In the genomic region with DNA sequence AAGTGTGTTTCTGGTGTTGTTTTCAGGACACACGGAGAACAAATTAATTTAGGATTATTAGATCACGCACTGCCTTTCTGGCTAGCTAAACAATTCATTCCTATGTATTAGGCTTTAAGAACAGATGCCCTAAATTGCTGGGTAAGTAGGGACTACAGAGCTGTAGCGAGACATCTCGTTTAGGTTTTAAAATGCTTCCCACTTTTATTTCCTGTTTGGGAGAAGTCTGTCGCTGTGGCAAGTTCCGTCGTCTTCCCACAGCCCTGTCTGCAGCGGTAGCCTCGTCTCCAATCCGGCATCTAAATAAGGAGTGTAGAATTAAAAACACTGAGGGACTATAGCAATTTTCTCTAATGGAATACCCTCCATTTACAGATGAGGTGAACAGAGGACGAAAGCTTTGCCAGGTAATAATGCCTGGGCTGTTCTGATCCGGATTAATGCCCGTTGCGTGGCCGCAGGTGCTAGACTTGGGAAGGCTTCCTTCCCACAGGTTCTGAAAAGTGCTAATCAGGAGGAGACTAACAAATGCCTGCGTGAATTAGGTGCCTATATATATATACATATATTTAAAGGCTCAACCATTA, we compare ENCODE assay signal across 8 cellular contexts. TPM values are rescaled to one million over a fixed set of nuclear protein-coding genes. Genes with fewer than 3 reads are reported as not detected.
A peak's percentile ranks its signal among the peaks of the same experiment; 100 is the strongest.
DNase-seq lines count a peak whose midpoint lies in the region; FAIRE-seq and TF ChIP-seq lines count a peak whose summit lies in the region.

No MANE protein-coding gene starts in this region.

- no peaks in the 10 kb centered on the region for H3K79me2 ChIP-seq in endothelial cell of umbilical vein (ENCODE audit: control insufficient read depth, insufficient read depth, low read length)

- H3K9ac ChIP-seq in NT2/D1 (ENCODE audit: insufficient read length, low read depth) (peak overlapping the region; percentile 16), endothelial cell of umbilical vein (replicated peaks; ENCODE audit: extremely low read depth, insufficient read depth, low read length) (no peak overlapping the region)

- H3K36me3 ChIP-seq in NT2/D1 (ENCODE audit: insufficient read depth, insufficient read length, low read length): no peaks in the 10 kb centered on the region
- H3K36me3 ChIP-seq in endothelial cell of umbilical vein (ENCODE audit: control insufficient read depth in 2 of 2, extremely low read depth in 1 of 2, insufficient read depth in 2 of 2, low read length in 2 of 2): no peaks in the 10 kb centered on the region

- peak overlapping the region; percentile 70 for H3K4me3 ChIP-seq in GM12875 (ENCODE audit: low read depth, low read length)
- H3K4me3 ChIP-seq in NT2/D1 (ENCODE audit: insufficient read length, low read depth): peak overlapping the region; percentile 45
- peak overlapping the region in 1 of 3 experiments; percentile 24 for H3K4me3 ChIP-seq in endothelial cell of umbilical vein (replicated peaks in 1 of 3; ENCODE audit: insufficient read depth in 1 of 3, low read depth in 1 of 3, low read length in 3 of 3)
- H3K4me3 ChIP-seq in retinal pigment epithelial cell (ENCODE audit: low read length): peak overlapping the region; percentile 84

- H3K9me3 ChIP-seq in NT2/D1 (ENCODE audit: insufficient read depth, low read length) (peaks cover 17% of the 10 kb centered on the region), endothelial cell of umbilical vein (replicated peaks; ENCODE audit: control insufficient read depth, insufficient read depth, low read length) (no peaks in the 10 kb centered on the region)

- H3K4me2 ChIP-seq in endothelial cell of umbilical vein (ENCODE audit: insufficient read depth, low read length): peak overlapping the region; percentile 64

- POLR2A ChIA-PET in endothelial cell of umbilical vein (lab: Charles Lee): no interaction called here

- peak; percentile 37 for FAIRE-seq in endothelial cell of umbilical vein (lab: Jason Lieb, UNC)

- no peaks in the 10 kb centered on the region for H3K4me1 ChIP-seq in NT2/D1 (ENCODE audit: insufficient read depth, insufficient read length)
- H3K4me1 ChIP-seq in endothelial cell of umbilical vein (ENCODE audit: control insufficient read depth, extremely low read depth, insufficient read depth, low read length): peaks cover 11% of the 10 kb centered on the region

- TF ChIP-seq CTCF in GM12875 (IDR thresholded peaks at IDR 0.05; ENCODE audit: borderline replicate concordance, insufficient read depth, low read depth, low read length) (no peak), endothelial cell of umbilical vein (IDR thresholded peaks at IDR 0.05; ENCODE audit: extremely low read depth in 1 of 2, insufficient read depth in 1 of 2, low read depth in 1 of 2, low read length in 2 of 2) (no peak), retinal pigment epithelial cell (conservative IDR thresholded peaks at IDR 0.05; ENCODE audit: low read depth, low read length) (no peak)

- H4K20me1 ChIP-seq in endothelial cell of umbilical vein (replicated peaks; ENCODE audit: control insufficient read depth, extremely low read depth, insufficient read depth, low read length): no peaks in the 10 kb centered on the region

- H3K27me3 ChIP-seq in NT2/D1 (ENCODE audit: insufficient read depth, insufficient read length) (peaks cover 56% of the 10 kb centered on the region), endothelial cell of umbilical vein (ENCODE audit: control insufficient read depth in 2 of 2, insufficient read depth in 2 of 2, low read length in 2 of 2) (peaks cover 22 to 55% of the 10 kb centered on the region in 2 experiments)

- H3K9me1 ChIP-seq in endothelial cell of umbilical vein (replicated peaks; ENCODE audit: control insufficient read depth, extremely low read depth, insufficient read depth, low read length): no peaks in the 10 kb centered on the region

- no peak overlapping the region for H2AFZ ChIP-seq in endothelial cell of umbilical vein (ENCODE audit: low read depth, low read length)

- dilution Hi-C loops in endothelial cell of umbilical vein (cut with MboI; ENCODE audit: extremely low pct_ligation_motif_present, low sequenced_read_pairs): no loop called here

- no TSS peak for BruUV-seq in endothelial cell of umbilical vein (replicated peaks; lab: Mats Ljungman, UMichigan)

- intact Hi-C loops in endothelial cell of umbilical vein (cut with micrococcal nuclease): loop anchor here (1.0 to 10.0 kb wide), 3 partner anchors 8 to 674 kb away; a partner anchor contains a TSS

- TF ChIP-seq POLR2A in endothelial cell of umbilical vein (IDR thresholded peaks at IDR 0.05; ENCODE audit: low read depth, low read length): no peak

- H3K27ac ChIP-seq in endothelial cell of umbilical vein (ENCODE audit: insufficient read depth, low read depth, low read length): no peak overlapping the region

- DNase-seq in NT2/D1 (ENCODE audit: low read depth, low spot score): no peak
- DNase-seq in endothelial cell of umbilical vein (ENCODE audit: low read depth, low spot score): no peak
- DNase-seq in retinal pigment epithelial cell (ENCODE audit: low read depth): no peak
- DNase-seq in SHP77 treated with DMSO at 0.1 percent for 48 hours (lab: John Stamatoyannopoulos, UW): no peak
- DNase-seq in stimulated activated CD4-positive, alpha-beta T cell treated with anti-CD3 and anti-CD28 coated beads, Interleukin-15, amount 100 ng/mL, for 24 hours: no peak
- DNase-seq in stimulated activated CD4-positive, alpha-beta T cell treated with anti-CD3 and anti-CD28 coated beads, Interleukin-2, amount 100 ng/mL, for 24 hours: no peak
- no peak for DNase-seq in foreskin melanocyte

- CTCF ChIA-PET in endothelial cell of umbilical vein (lab: Charles Lee): interaction anchor here (0.6 to 1.5 kb wide), 2 partner anchors 9 to 479 kb away, joined by 3 to 4 read pairs; no protein-coding TSS in a partner anchor

TF ChIP-seq in endothelial cell of umbilical vein, 7 proteins besides CTCF, POLR2A, EP300 and RAD21:
- TF ChIP-seq POLR2AphosphoS5 (IDR thresholded peaks at IDR 0.05; ENCODE audit: insufficient read depth, low read depth, low read length) (no peak), EZH2 (IDR thresholded peaks at IDR 0.05; ENCODE audit: borderline replicate concordance, low read depth, low read length, severe bottlenecking) (peak; percentile 32)

RNA-seq across cellular contexts. Expression of a gene that starts 1.3 kb away (rescaled TPM):
- 0.69 and 1.2 TPM in 2 replicates for total RNA-seq in endothelial cell of umbilical vein
- 0.67 and 0.76 TPM in 2 replicates for polyA plus RNA-seq in endothelial cell of umbilical vein
- polyA plus RNA-seq in endothelial cell of umbilical vein (2011; cell fraction: cytosol; rRNA removed): 0.17 and 0.40 TPM in 2 replicates
- polyA plus RNA-seq in endothelial cell of umbilical vein (2011; cell fraction: nucleus; rRNA removed): 0.38 and 0.99 TPM in 2 replicates
- polyA plus RNA-seq in endothelial cell of umbilical vein (2012): 0.25 and 0.26 TPM in 2 replicates
- 0.30 and 0.70 TPM in 2 replicates for polyA minus RNA-seq in endothelial cell of umbilical vein
- 4.6 TPM for polyA minus RNA-seq in endothelial cell of umbilical vein (2011; cell fraction: cytosol; rRNA and poly(A)+ RNA removed)
- 0.82 and 3.8 TPM in 2 replicates for polyA minus RNA-seq in endothelial cell of umbilical vein (2011; cell fraction: nucleus; rRNA and poly(A)+ RNA removed)
